Comparison of ENCODE assay signal across 32 cellular contexts in genomic region chr6:19761114-19761513, GRCh38.
"Had no signal": no experiment of that assay in that cellular context is flagged by ENCODE, and none has a peak within 500 bp of the region (broad histone marks: within the 10 kb centered on the region; RNA-seq: fewer than 3 reads in every experiment).

No MANE protein-coding gene starts in this region.

- H3K4me3 Mint-ChIP-seq: immature natural killer cell; mesothelial cell of epicardium; naive B cell; natural killer cell; nephron progenitor cell; neural progenitor cell; stimulated activated naive B cell treated with anti-CD40 and anti-IgM and Interleukin-4, amounts not matched to agents 10 μg/mL and 1 μg/mL and 100 μg/mL, for 72 hours had no signal

- H3K4me1 Mint-ChIP-seq: immature natural killer cell; naive B cell; natural killer cell; stimulated activated naive B cell treated with anti-CD40 and anti-IgM and Interleukin-4, amounts not matched to agents 10 μg/mL and 1 μg/mL and 100 μg/mL, for 72 hours had no signal

- H3K27me3 ChIP-seq: left lung, neural progenitor cell, pancreas, stomach, testis, thyroid gland, transverse colon, upper lobe of left lung, vagina had no signal

- H2AFZ ChIP-seq: neural progenitor cell had no signal

- H3K36me3 Mint-ChIP-seq: immature natural killer cell; mesothelial cell of epicardium; naive B cell; natural killer cell; stimulated activated naive B cell treated with anti-CD40 and anti-IgM and Interleukin-4, amounts not matched to agents 10 μg/mL and 1 μg/mL and 100 μg/mL, for 72 hours had no signal

- H3K36me3 ChIP-seq: left lung, lower lobe of right lung, neural progenitor cell, pancreas, prostate gland, stomach, thyroid gland, transverse colon, upper lobe of left lung, vagina had no signal

- H3K9ac ChIP-seq: neural progenitor cell had no signal

- H3K4me1 ChIP-seq: left lung, lower lobe of right lung, neural progenitor cell, pancreas, prostate gland, stomach, transverse colon, upper lobe of left lung, vagina had no signal

- H3K27me3 Mint-ChIP-seq: naive B cell; stimulated activated naive B cell treated with anti-CD40 and anti-IgM and Interleukin-4, amounts not matched to agents 10 μg/mL and 1 μg/mL and 100 μg/mL, for 72 hours had no signal

- H3K9me3 Mint-ChIP-seq: mesothelial cell of epicardium, natural killer cell had no signal

- H3K27ac Mint-ChIP-seq: immature natural killer cell; mesothelial cell of epicardium; naive B cell; natural killer cell; nephron progenitor cell; neural progenitor cell; stimulated activated naive B cell treated with anti-CD40 and anti-IgM and Interleukin-4, amounts not matched to agents 10 μg/mL and 1 μg/mL and 100 μg/mL, for 72 hours had no signal

- ATAC-seq: left colon; left lung; lower lobe of right lung; natural killer cell; pancreas; right cardiac atrium; sciatic nerve; stimulated activated naive B cell treated with anti-CD40 and anti-IgM and Interleukin-4, amounts not matched to agents 10 μg/mL and 1 μg/mL and 100 μg/mL, for 72 hours; stimulated activated naive CD8-positive, alpha-beta T cell treated with anti-CD3 and anti-CD28 coated beads, Interleukin-15, Interleukin-2, amounts not matched to agents 100 U/mL and 50 U/mL, for 24 hours had no signal

- H3K27ac ChIP-seq: left lung, lower lobe of right lung, neural progenitor cell, pancreas, prostate gland, skin epidermis, stomach, testis, thyroid gland, transverse colon, upper lobe of left lung, vagina had no signal

- H3K4me2 ChIP-seq: neural progenitor cell had no signal

- DNase-seq: hypothalamus; immature natural killer cell; kidney; left colon; left lung; lower lobe of right lung; mesendoderm; naive B cell; natural killer cell; nephron progenitor cell; nucleus accumbens; pancreas; posterior cingulate gyrus; retina; right cardiac atrium; stimulated activated CD4-positive, alpha-beta T cell treated with anti-CD3 and anti-CD28 coated beads, Interleukin-12 subunit alpha, Interleukin-12 subunit beta, amount 100 ng/mL, for 4 hours; stimulated activated CD4-positive, alpha-beta T cell treated with anti-CD3 and anti-CD28 coated beads, Interleukin-15, amount 100 ng/mL, for 24 hours; stimulated activated CD4-positive, alpha-beta T cell treated with anti-CD3 and anti-CD28 coated beads, Interleukin-2, amount 100 ng/mL, for 24 hours; stimulated activated CD4-positive, alpha-beta T cell treated with anti-CD3 and anti-CD28 coated beads, Interleukin-4, amount 100 ng/mL, for 1 hour; stimulated activated naive B cell treated with anti-CD40 and anti-IgM and Interleukin-4, amounts not matched to agents 10 μg/mL and 1 μg/mL and 100 μg/mL, for 72 hours; stimulated activated naive CD8-positive, alpha-beta T cell treated with anti-CD3 and anti-CD28 coated beads, Interleukin-15, Interleukin-2, amounts not matched to agents 100 U/mL and 50 U/mL, for 24 hours; stomach; testis; thyroid gland; transverse colon; upper lobe of left lung had no signal

- H3K9me3 ChIP-seq: left lung, lower lobe of right lung, pancreas, prostate gland, stomach, testis, thyroid gland, transverse colon, upper lobe of left lung, vagina had no signal

- H3K4me3 ChIP-seq: left lung, lower lobe of right lung, neural progenitor cell, pancreas, prostate gland, skin epidermis, stomach, testis, thyroid gland, transverse colon, upper lobe of left lung, vagina had no signal
